12 cellular contexts compared by ENCODE assay signal in the genomic region with DNA sequence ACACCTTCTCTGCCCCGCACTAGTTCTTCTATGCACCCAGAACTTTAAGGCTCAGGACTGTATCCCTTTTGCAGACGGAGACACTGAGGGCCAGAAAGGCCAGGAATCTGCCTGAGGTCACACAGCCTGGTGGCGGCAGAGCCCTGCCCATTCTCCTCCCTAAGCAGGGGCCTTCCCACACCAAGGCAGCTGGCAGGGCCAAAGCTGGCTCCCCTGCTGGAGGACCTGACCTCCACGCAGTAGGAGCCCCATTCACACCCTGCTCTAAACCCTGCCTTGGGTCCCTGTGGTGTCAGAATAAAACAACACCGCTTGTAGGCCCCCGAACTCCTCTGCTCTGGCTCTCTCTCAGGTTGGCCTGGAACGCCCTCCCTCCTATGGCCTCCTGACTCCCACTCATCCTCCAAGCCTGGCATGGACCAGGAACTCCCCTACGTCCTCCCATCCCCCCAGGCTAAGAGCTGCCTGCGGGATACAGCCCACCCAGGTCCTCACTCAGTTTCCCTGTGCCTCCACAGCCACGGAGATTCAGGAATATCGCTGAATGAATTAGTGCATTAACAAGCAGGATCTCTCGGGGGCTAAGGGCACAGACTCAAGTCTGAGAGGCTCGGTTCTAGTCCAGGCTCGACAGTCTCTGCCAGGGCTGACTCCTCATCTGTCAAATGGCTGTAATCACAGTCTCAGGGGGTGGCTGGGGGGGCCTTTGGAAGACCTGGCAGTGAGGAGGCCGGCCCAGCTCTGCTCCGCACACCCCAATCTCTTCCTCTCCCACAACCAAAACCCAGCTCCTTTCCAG. TPM values are rescaled to one million over a fixed set of nuclear protein-coding genes. Genes with fewer than 3 reads are reported as not detected.
A peak's percentile ranks its signal among the peaks of the same experiment; 100 is the strongest.
DNase-seq lines count a peak whose midpoint lies in the region; ATAC-seq, FAIRE-seq and TF ChIP-seq lines count a peak whose summit lies in the region.
"Had no signal": no experiment of that assay in that cellular context is flagged by ENCODE, and none has a peak within 500 bp of the region (broad histone marks: within the 10 kb centered on the region; RNA-seq: fewer than 3 reads in every experiment).

No MANE protein-coding gene starts in this region.

- TF ChIP-seq RAD21 in A549 (conservative IDR thresholded peaks at IDR 0.05 in 1 of 2, IDR thresholded peaks at IDR 0.05 in 1 of 2), result no peak
- TF ChIP-seq RAD21 in SK-N-SH (IDR thresholded peaks at IDR 0.05; ENCODE audit: low read length), result no peak

- H3F3A ChIP-seq in SK-N-SH (replicated peaks; ENCODE audit: insufficient read depth), result peaks cover 9% of the 10 kb centered on the region

- FAIRE-seq in A549 (lab: Jason Lieb, UNC), result no peak

- no peak for TF ChIP-seq POLR2A in A549 (IDR thresholded peaks at IDR 0.05; ENCODE audit: low read length)

- H3K4me2 ChIP-seq in A549 (0 out of 3 replicates have a peak overlapping the region, but pooled peaks have one; percentile 30), osteoblast (ENCODE audit: insufficient read depth, low read length) (peak overlapping the region; percentile 67), SK-N-SH (no peak overlapping the region)

- no peak for TF ChIP-seq EP300 in A549 (IDR thresholded peaks at IDR 0.05)
- TF ChIP-seq EP300 in SK-N-SH (IDR thresholded peaks at IDR 0.05; ENCODE audit: borderline replicate concordance in 1 of 2, low read depth in 1 of 2, low read length in 1 of 2), result no peak

- ATAC-seq in A549 (no peak), HG03442 (IDR thresholded peaks at IDR 0.05; ENCODE audit: unreplicated experiment) (no peak), GM21529 (IDR thresholded peaks at IDR 0.05; ENCODE audit: unreplicated experiment) (no peak)

- CTCF ChIA-PET in A549 (lab: Yijun Ruan, JAX), result interaction anchor here (0.7 to 4.3 kb wide), 8 partner anchors 8 to 162 kb away, joined by 3 to 27 read pairs (median 4); a partner anchor contains a TSS
- CTCF ChIA-PET in RWPE1 (lab: Yijun Ruan, JAX), result no interaction called here
- CTCF ChIA-PET in SK-N-SH (lab: Yijun Ruan, JAX), result interaction anchor here (0.9 to 2.1 kb wide), 9 partner anchors 10 to 307 kb away, joined by 3 to 9 read pairs (median 4); no protein-coding TSS in a partner anchor

- H3K27me3 ChIP-seq in osteoblast (ENCODE audit: insufficient read depth, low read length) (no peaks in the 10 kb centered on the region), SK-N-SH (ENCODE audit: insufficient read depth) (no peaks in the 10 kb centered on the region)

- H3K4me1 ChIP-seq in A549 (peaks cover 20% of the 10 kb centered on the region), osteoblast (ENCODE audit: insufficient read depth, low read length) (peaks cover 24% of the 10 kb centered on the region), SK-N-SH (ENCODE audit: control insufficient read depth in 1 of 2, insufficient read depth in 2 of 2, low read depth in 1 of 2, low read length in 1 of 2) (peaks cover 9 to 20% of the 10 kb centered on the region in 2 experiments; a peak in 2 of 4 replicates)

- H4K20me1 ChIP-seq in osteoblast (ENCODE audit: insufficient read depth, low read length) (peaks cover 26% of the 10 kb centered on the region), SK-N-SH (ENCODE audit: insufficient read depth) (no peaks in the 10 kb centered on the region)

- TF ChIP-seq CTCF in A549 (IDR thresholded peaks at IDR 0.05) (no peak), RWPE1 (conservative IDR thresholded peaks at IDR 0.05; ENCODE audit: low read depth) (no peak), fibroblast of villous mesenchyme (IDR thresholded peaks at IDR 0.05; ENCODE audit: insufficient read depth, low read depth, low read length) (no peak), osteoblast (IDR thresholded peaks at IDR 0.05; ENCODE audit: extremely low read depth, low read depth, low read length) (no peak), SK-N-SH (IDR thresholded peaks at IDR 0.05) (no peak)

- H3K9me3 ChIP-seq in A549 (peaks cover 23% of the 10 kb centered on the region), osteoblast (ENCODE audit: low read depth, low read length) (peaks cover 2% of the 10 kb centered on the region), SK-N-SH (no peaks in the 10 kb centered on the region)

- WGBS in A549 (ENCODE audit: missing lambda C conversion rate), result 89% methylated on average over 16 of the region's 16 CpGs
- WGBS in SK-N-SH (ENCODE audit: low lambda C conversion rate), result 85% methylated on average over 11 of the region's 16 CpGs

- H3K9me2 ChIP-seq in SK-N-SH, result no peaks in the 10 kb centered on the region

- H3K79me2 ChIP-seq in osteoblast (ENCODE audit: insufficient read depth, low read length), result peaks cover 35% of the 10 kb centered on the region
- H3K79me2 ChIP-seq in SK-N-SH (ENCODE audit: insufficient read depth), result peaks cover 26% of the 10 kb centered on the region

- H2AFZ ChIP-seq in osteoblast (ENCODE audit: low read length) (no peak overlapping the region), SK-N-SH (ENCODE audit: low read depth) (no peak overlapping the region)

- H3K27ac ChIP-seq in A549, result no peak overlapping the region
- peak overlapping the region; percentile 84 for H3K27ac ChIP-seq in RWPE1
- peak overlapping the region; percentile 63 for H3K27ac ChIP-seq in osteoblast (ENCODE audit: low read depth, low read length)
- H3K27ac ChIP-seq in SK-N-SH (ENCODE audit: low read depth in 2 of 2, low read length in 1 of 2), result no peak overlapping the region
- H3K27ac ChIP-seq: epithelial cell of prostate had no signal

- POLR2A ChIA-PET in A549 (lab: Yijun Ruan, JAX) (interaction anchor here (0.9 kb wide), 1 partner anchor 20 kb away, joined by 3 read pairs; a partner anchor contains a TSS), RWPE1 (lab: Yijun Ruan, JAX; ENCODE audit: low non-redundant PET) (no interaction called here), SK-N-SH (lab: Yijun Ruan, JAX) (interaction anchor here (1.9 kb wide), 1 partner anchor 32 kb away, joined by 4 read pairs; no protein-coding TSS in a partner anchor)

- H3K36me3 ChIP-seq in osteoblast (ENCODE audit: insufficient read depth, low read length) (peaks cover 47% of the 10 kb centered on the region), SK-N-SH (replicated peaks in 1 of 2; ENCODE audit: control insufficient read depth in 1 of 2, insufficient read depth in 2 of 2, low read length in 1 of 2) (peaks cover 41 to 52% of the 10 kb centered on the region in 2 experiments)

- H3K4me3 ChIP-seq in A549 (no peak overlapping the region), fibroblast of villous mesenchyme (ENCODE audit: low read depth, low read length) (peak overlapping the region; percentile 31), osteoblast (ENCODE audit: insufficient read depth, low read length) (peak overlapping the region; percentile 42), SK-N-SH (ENCODE audit: low read depth in 2 of 2, low read length in 1 of 2) (no peak overlapping the region)

- DNase-seq in A549 (ENCODE audit: low read depth in 1 of 2, low spot score in 1 of 2), result no peak
- no peak for DNase-seq in RWPE1 (ENCODE audit: low spot score)
- DNase-seq in fibroblast of villous mesenchyme (ENCODE audit: low read depth), result no peak
- DNase-seq in osteoblast (ENCODE audit: insufficient read length, low spot score, missing footprints), result peak; percentile 69
- no peak for DNase-seq in SK-N-SH
- no peak for DNase-seq in NCI-H748 (lab: John Stamatoyannopoulos, UW; ENCODE audit: unreplicated experiment)
- DNase-seq: activated effector memory CD4-positive, alpha-beta T cell treated with Interleukin-2 at 50 U/mL for 16 hours; mammary epithelial cell had no signal

- H3K9ac ChIP-seq in SK-N-SH, result no peak overlapping the region

RNA-seq across cellular contexts. Expression of a gene that starts 2.8 kb away (rescaled TPM):
- 8.2 and 14.7 TPM in 2 replicates for polyA plus RNA-seq in A549 (2011; rRNA removed)
- 12.7 and 16.0 TPM in 2 replicates for polyA plus RNA-seq in A549 (2012; cell fraction: cytosol; rRNA removed)
- 36.6 and 37.6 TPM in 2 replicates for polyA plus RNA-seq in A549 (2012; cell fraction: nucleus; rRNA removed)
- 15.8 to 25.2 TPM (median 22.0 TPM) in 3 replicates for polyA plus RNA-seq in A549 (2017; fragmentation: RNase III; extraction: RNeasy Plus Mini Kit Qiagen cat#74134 plus additional on column Dnase treatment)
- polyA minus RNA-seq in A549 (2011; rRNA and poly(A)+ RNA removed), result 15.6 and 18.6 TPM in 2 replicates
- total RNA-seq in fibroblast of villous mesenchyme, result 39.9 and 44.0 TPM in 2 replicates
- 52.7 and 53.2 TPM in 2 replicates for total RNA-seq in osteoblast
- polyA plus RNA-seq in SK-N-SH (2012; rRNA removed), result 34.8 and 47.5 TPM in 2 replicates
- polyA plus RNA-seq in SK-N-SH (2012; cell fraction: cytosol; rRNA removed), result 15.2 and 27.6 TPM in 2 replicates
- polyA plus RNA-seq in SK-N-SH (2012; cell fraction: nucleus; rRNA removed), result 38.6 and 69.7 TPM in 2 replicates

RNA-seq across cellular contexts. Expression of a gene that starts 19.1 kb away (rescaled TPM):
- polyA plus RNA-seq in A549 (2011; rRNA removed) (30.0 and 33.6 TPM in 2 replicates), A549 (2017; fragmentation: RNase III; extraction: RNeasy Plus Mini Kit Qiagen cat#74134 plus additional on column Dnase treatment) (31.9 to 38.2 TPM (median 31.9 TPM) in 3 replicates), SK-N-SH (2012; rRNA removed) (103 and 125 TPM in 2 replicates)
- polyA plus RNA-seq in A549 (2012; cell fraction: cytosol; rRNA removed), result 75.1 and 94.3 TPM in 2 replicates
- polyA plus RNA-seq in A549 (2012; cell fraction: nucleus; rRNA removed), result 47.3 and 77.3 TPM in 2 replicates
- 14.8 and 18.0 TPM in 2 replicates for polyA minus RNA-seq in A549 (2011; rRNA and poly(A)+ RNA removed)
- total RNA-seq in fibroblast of villous mesenchyme (37.1 and 43.8 TPM in 2 replicates), osteoblast (100 and 106 TPM in 2 replicates)
- polyA plus RNA-seq in SK-N-SH (2012; cell fraction: cytosol; rRNA removed), result 65.8 and 85.2 TPM in 2 replicates
- 98.3 and 147 TPM in 2 replicates for polyA plus RNA-seq in SK-N-SH (2012; cell fraction: nucleus; rRNA removed)
- polyA plus RNA-seq: CD14-positive monocyte had no signal

RNA-seq across cellular contexts. Expression of a gene that starts 20.2 kb away (rescaled TPM):
- polyA plus RNA-seq in A549 (2011; rRNA removed) (11.0 and 12.5 TPM in 2 replicates), A549 (2017; fragmentation: RNase III; extraction: RNeasy Plus Mini Kit Qiagen cat#74134 plus additional on column Dnase treatment) (18.1 to 25.4 TPM (median 24.8 TPM) in 3 replicates), SK-N-SH (2012; rRNA removed) (28.4 and 30.2 TPM in 2 replicates)
- 21.5 and 29.4 TPM in 2 replicates for polyA plus RNA-seq in A549 (2012; cell fraction: cytosol; rRNA removed)
- polyA plus RNA-seq in A549 (2012; cell fraction: nucleus; rRNA removed), result 28.7 and 46.1 TPM in 2 replicates
- polyA minus RNA-seq in A549 (2011; rRNA and poly(A)+ RNA removed), result 17.6 and 18.1 TPM in 2 replicates
- total RNA-seq in fibroblast of villous mesenchyme (30.0 and 34.1 TPM in 2 replicates), osteoblast (29.5 and 33.7 TPM in 2 replicates)
- 11.0 and 21.1 TPM in 2 replicates for polyA plus RNA-seq in SK-N-SH (2012; cell fraction: cytosol; rRNA removed)
- polyA plus RNA-seq in SK-N-SH (2012; cell fraction: nucleus; rRNA removed), result 29.1 and 30.8 TPM in 2 replicates

RNA-seq across cellular contexts. Expression of a gene that starts 34.0 kb away (rescaled TPM):
- 1.8 and 2.4 TPM in 2 replicates for polyA plus RNA-seq in A549 (2011; rRNA removed)
- polyA plus RNA-seq in A549 (2012; cell fraction: cytosol; rRNA removed), result 1.4 and 2.2 TPM in 2 replicates
- polyA plus RNA-seq in A549 (2012; cell fraction: nucleus; rRNA removed), result 19.9 and 20.7 TPM in 2 replicates
- polyA plus RNA-seq in A549 (2017; fragmentation: RNase III; extraction: RNeasy Plus Mini Kit Qiagen cat#74134 plus additional on column Dnase treatment), result 2.0 to 3.7 TPM (median 2.5 TPM) in 3 replicates
- 0.70 and 2.0 TPM in 2 replicates for polyA minus RNA-seq in A549 (2011; rRNA and poly(A)+ RNA removed)
- 2.6 and 3.5 TPM in 2 replicates for total RNA-seq in fibroblast of villous mesenchyme
- 2.2 and 3.5 TPM in 2 replicates for total RNA-seq in osteoblast
- polyA plus RNA-seq in SK-N-SH (2012; rRNA removed), result 4.0 and 6.1 TPM in 2 replicates
- polyA plus RNA-seq in SK-N-SH (2012; cell fraction: cytosol; rRNA removed), result 1.7 and 2.5 TPM in 2 replicates
- polyA plus RNA-seq in SK-N-SH (2012; cell fraction: nucleus; rRNA removed), result 40.1 and 41.3 TPM in 2 replicates

RNA-seq across cellular contexts. Expression of a gene that starts 41.1 kb away (rescaled TPM):
- polyA plus RNA-seq in A549 (2011; rRNA removed) (41.9 and 48.8 TPM in 2 replicates), A549 (2017; fragmentation: RNase III; extraction: RNeasy Plus Mini Kit Qiagen cat#74134 plus additional on column Dnase treatment) (45.9 to 50.1 TPM (median 46.3 TPM) in 3 replicates), SK-N-SH (2012; rRNA removed) (106 and 117 TPM in 2 replicates)
- 63.0 and 76.3 TPM in 2 replicates for polyA plus RNA-seq in A549 (2012; cell fraction: cytosol; rRNA removed)
- 52.4 and 53.7 TPM in 2 replicates for polyA plus RNA-seq in A549 (2012; cell fraction: nucleus; rRNA removed)
- 78.6 and 82.1 TPM in 2 replicates for polyA minus RNA-seq in A549 (2011; rRNA and poly(A)+ RNA removed)
- total RNA-seq in fibroblast of villous mesenchyme (11.2 and 11.9 TPM in 2 replicates), osteoblast (10.1 and 11.5 TPM in 2 replicates)
- 54.1 and 69.2 TPM in 2 replicates for polyA plus RNA-seq in SK-N-SH (2012; cell fraction: cytosol; rRNA removed)
- polyA plus RNA-seq in SK-N-SH (2012; cell fraction: nucleus; rRNA removed), result 90.7 and 100 TPM in 2 replicates

Comparison
In these comparisons a context has a peak if more than half of its experiments do, and no peak if none do; other contexts are left out.
1. H3K27ac ChIP-seq: peak in RWPE1 (single experiment) and osteoblast (single experiment); none in A549 (0 of 2) and SK-N-SH (0 of 2).
2. H3K4me3 ChIP-seq: peak in fibroblast of villous mesenchyme (single experiment) and osteoblast (single experiment); none in A549 (single experiment) and SK-N-SH (0 of 2).